In genomic region chr1:56263908-56264307, GRCh38 we compare ENCODE assay signal across 35 cellular contexts.
"Had no signal": no experiment of that assay in that cellular context is flagged by ENCODE, and none has a peak within 500 bp of the region (broad histone marks: within the 10 kb centered on the region; RNA-seq: fewer than 3 reads in every experiment).

No MANE protein-coding gene starts in this region.

- H3K27me3 ChIP-seq: MG63 had no signal

- DNase-seq: Karpas-422, Kasumi-1, MG63, MM.1S, MV-4-11, NCI-H1048, NCI-H1092, NCI-H1092 treated with DMSO at 0.1 percent for 48 hours, NCI-H1105, NCI-H1105 treated with DMSO at 0.1 percent for 48 hours, NCI-H1417, NCI-H1417 treated with DMSO at 0.1 percent for 48 hours, NCI-H1436, NCI-H1436 treated with DMSO at 0.1 percent for 48 hours, NCI-H146, NCI-H1694, NCI-H1694 treated with DMSO at 0.1 percent for 48 hours, NCI-H187, NCI-H187 treated with DMSO at 0.1 percent for 48 hours, NCI-H1930, NCI-H2029, NCI-H2029 treated with DMSO at 0.1 percent for 48 hours, NCI-H2081, NCI-H2081 treated with DMSO at 0.1 percent for 48 hours, NCI-H2107, NCI-H2171, NCI-H2171 treated with DMSO at 0.1 percent for 48 hours, NCI-H2227 treated with DMSO at 0.1 percent for 48 hours, NCI-H226, NCI-H345, NCI-H446, NCI-H446 treated with DMSO at 0.1 percent for 48 hours, NCI-H510A, NCI-H510A treated with DMSO at 0.1 percent for 48 hours, NCI-H524 had no signal

- H3K4me3 ChIP-seq: MG63 had no signal

- H3K36me3 ChIP-seq: MG63 had no signal

- H3K9me3 ChIP-seq: MG63 had no signal
